38 cellular contexts compared by ENCODE assay signal in the genomic region with DNA sequence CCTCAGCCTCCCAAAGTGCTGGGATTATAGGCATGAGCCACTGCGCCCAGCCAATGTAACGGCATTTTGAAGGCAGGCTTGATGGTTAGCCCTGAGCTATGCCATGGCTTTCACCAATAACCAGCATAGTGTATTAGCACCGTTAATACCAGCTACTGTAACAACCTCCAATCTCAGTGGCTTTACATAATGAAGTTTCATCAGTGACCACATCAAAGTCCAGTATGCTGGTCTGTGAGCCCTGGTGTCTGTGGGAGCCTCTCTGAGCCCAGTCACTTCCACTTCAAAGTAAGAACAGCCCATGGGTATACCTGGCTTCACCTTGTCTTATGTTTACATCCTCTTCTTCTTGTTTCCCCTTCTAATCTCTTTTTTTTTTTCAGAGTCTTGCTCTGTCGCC. TPM values are rescaled to one million over a fixed set of nuclear protein-coding genes. Genes with fewer than 3 reads are reported as not detected.
"Had no signal": no experiment of that assay in that cellular context is flagged by ENCODE, and none has a peak within 500 bp of the region (broad histone marks: within the 10 kb centered on the region; RNA-seq: fewer than 3 reads in every experiment).

No MANE protein-coding gene starts in this region.

- H3K27ac Mint-ChIP-seq: activated CD4-positive, alpha-beta memory T cell treated with anti-CD3 and anti-CD28 coated beads, Interleukin-2, amount 10 ng/mL, durations not matched to agents 7 days and 5 days; activated CD4-positive, alpha-beta T cell treated with anti-CD3 and anti-CD28 coated beads, Interleukin-2, amount 10 ng/mL, durations not matched to agents 7 days and 5 days; activated naive CD8-positive, alpha-beta T cell treated with anti-CD3 and anti-CD28 coated beads for 36 hours; activated naive CD8-positive, alpha-beta T cell treated with anti-CD3 and anti-CD28 coated beads, Interleukin-2, amount 50 U/mL, for 24 hours; activated T-cell treated with anti-CD3 and anti-CD28 coated beads, Interleukin-2, amount 50 U/mL, for 24 hours; activated T-cell treated with anti-CD3 and anti-CD28 coated beads, Interleukin-2, amount 50 U/mL, for 72 hours; brain; dendritic cell treated with granulocyte-macrophage colony-stimulating factor and Interleukin-4, amounts not matched to agents 40 ng/mL and 50 ng/mL, for 4 days; T-helper 17 cell; T-helper 2 cell treated with Interferon-gamma antibody and Interleukin-4, amounts not matched to agents 5 μg/mL and 100 μg/mL, for 36 hours had no signal

- H3K27ac ChIP-seq: adrenal gland, breast epithelium, cardiac muscle cell, coronary artery, dorsolateral prefrontal cortex, esophagus muscularis mucosa, foreskin keratinocyte, gastrocnemius medialis, heart left ventricle, WERI-Rb-1 had no signal

- ATAC-seq: activated naive CD8-positive, alpha-beta T cell treated with anti-CD3 and anti-CD28 coated beads, Interleukin-2, amount 50 U/mL, for 24 hours; activated T-cell treated with anti-CD3 and anti-CD28 coated beads, Interleukin-2, amount 50 U/mL, for 72 hours; effector memory CD8-positive, alpha-beta T cell; foreskin keratinocyte; gastrocnemius medialis; heart left ventricle; T-helper 17 cell had no signal

- H3K9me3 Mint-ChIP-seq: activated CD4-positive, alpha-beta memory T cell treated with anti-CD3 and anti-CD28 coated beads, Interleukin-2, amount 10 ng/mL, durations not matched to agents 7 days and 5 days; activated CD4-positive, alpha-beta T cell treated with anti-CD3 and anti-CD28 coated beads, Interleukin-2, amount 10 ng/mL, durations not matched to agents 7 days and 5 days; activated naive CD8-positive, alpha-beta T cell treated with anti-CD3 and anti-CD28 coated beads for 36 hours; activated naive CD8-positive, alpha-beta T cell treated with anti-CD3 and anti-CD28 coated beads, Interleukin-2, amount 50 U/mL, for 24 hours; activated T-cell treated with anti-CD3 and anti-CD28 coated beads, Interleukin-2, amount 50 U/mL, for 24 hours; activated T-cell treated with anti-CD3 and anti-CD28 coated beads, Interleukin-2, amount 50 U/mL, for 72 hours; dendritic cell treated with granulocyte-macrophage colony-stimulating factor and Interleukin-4, amounts not matched to agents 40 ng/mL and 50 ng/mL, for 4 days; effector memory CD8-positive, alpha-beta T cell; T-helper 2 cell treated with Interferon-gamma antibody and Interleukin-4, amounts not matched to agents 5 μg/mL and 100 μg/mL, for 36 hours had no signal

- H3K4me3 ChIP-seq: adrenal gland, breast epithelium, cardiac muscle cell, coronary artery, dorsolateral prefrontal cortex, esophagus muscularis mucosa, gastrocnemius medialis, heart left ventricle had no signal

- H3K36me3 ChIP-seq: adrenal gland, breast epithelium, cardiac muscle cell, esophagus muscularis mucosa, gastrocnemius medialis, heart left ventricle, WERI-Rb-1 had no signal

- H3K4me1 ChIP-seq: adrenal gland, breast epithelium, esophagus muscularis mucosa, foreskin keratinocyte, gastrocnemius medialis, heart left ventricle had no signal

- H3K4me1 Mint-ChIP-seq: activated CD4-positive, alpha-beta memory T cell treated with anti-CD3 and anti-CD28 coated beads, Interleukin-2, amount 10 ng/mL, durations not matched to agents 7 days and 5 days; activated naive CD8-positive, alpha-beta T cell treated with anti-CD3 and anti-CD28 coated beads, Interleukin-2, amount 50 U/mL, for 24 hours; brain; T-helper 17 cell had no signal

- H3K9me3 ChIP-seq: adrenal gland, breast epithelium, esophagus muscularis mucosa, gastrocnemius medialis, heart left ventricle had no signal

- H3K36me3 Mint-ChIP-seq: activated naive CD8-positive, alpha-beta T cell treated with anti-CD3 and anti-CD28 coated beads for 36 hours; brain had no signal

- DNase-seq: activated CD4-positive, alpha-beta memory T cell treated with anti-CD3 and anti-CD28 coated beads, Interleukin-2, amount 10 ng/mL, durations not matched to agents 7 days and 5 days; activated CD4-positive, alpha-beta T cell treated with anti-CD3 and anti-CD28 coated beads for 1 hour; activated CD4-positive, alpha-beta T cell treated with anti-CD3 and anti-CD28 coated beads for 4 hours; activated CD4-positive, alpha-beta T cell treated with anti-CD3 and anti-CD28 coated beads, Interleukin-2, amount 10 ng/mL, durations not matched to agents 7 days and 5 days; activated CD4-positive, alpha-beta T cell treated with anti-CD3 and anti-CD28 coated beads, Interleukin-2, amount 50 U/mL, for 4 hours; activated CD4-positive, CD25-positive, alpha-beta regulatory T cell; activated CD8-positive, alpha-beta memory T cell treated with anti-CD3 and anti-CD28 coated beads, Interleukin-2, amount 50 U/mL, for 48 hours; activated gamma-delta T cell; activated naive CD4-positive, alpha-beta T cell treated with anti-CD3 and anti-CD28 coated beads, Interleukin-2, amount 50 U/mL, for 16 hours; activated naive CD4-positive, alpha-beta T cell treated with Interleukin-2 at 50 U/mL for 16 hours; activated naive CD8-positive, alpha-beta T cell treated with anti-CD3 and anti-CD28 coated beads for 36 hours; activated naive CD8-positive, alpha-beta T cell treated with anti-CD3 and anti-CD28 coated beads, Interleukin-2, amount 50 U/mL, for 24 hours; activated T-cell treated with anti-CD3 and anti-CD28 coated beads for 4 hours; activated T-cell treated with anti-CD3 and anti-CD28 coated beads, Interleukin-2, amount 50 U/mL, for 24 hours; activated T-cell treated with anti-CD3 and anti-CD28 coated beads, Interleukin-2, amount 50 U/mL, for 72 hours; adrenal gland; amygdala; aorta; central memory CD4-positive, alpha-beta T cell; dorsolateral prefrontal cortex; effector memory CD8-positive, alpha-beta T cell; erythroblast; foreskin keratinocyte; gastrocnemius medialis; glutamatergic neuron; SW 1271; T-helper 1 cell; T-helper 17 cell; T1000; WERI-Rb-1 had no signal

- H3K27me3 Mint-ChIP-seq: activated naive CD8-positive, alpha-beta T cell treated with anti-CD3 and anti-CD28 coated beads for 36 hours; activated naive CD8-positive, alpha-beta T cell treated with anti-CD3 and anti-CD28 coated beads, Interleukin-2, amount 50 U/mL, for 24 hours; activated T-cell treated with anti-CD3 and anti-CD28 coated beads, Interleukin-2, amount 50 U/mL, for 24 hours; T-helper 17 cell had no signal

- H3K27me3 ChIP-seq: adrenal gland, breast epithelium, cardiac muscle cell, dorsolateral prefrontal cortex, esophagus muscularis mucosa, foreskin keratinocyte, gastrocnemius medialis, heart left ventricle had no signal

- H3K4me3 Mint-ChIP-seq: activated CD4-positive, alpha-beta memory T cell treated with anti-CD3 and anti-CD28 coated beads, Interleukin-2, amount 10 ng/mL, durations not matched to agents 7 days and 5 days; activated CD4-positive, alpha-beta T cell treated with anti-CD3 and anti-CD28 coated beads, Interleukin-2, amount 10 ng/mL, durations not matched to agents 7 days and 5 days; activated naive CD8-positive, alpha-beta T cell treated with anti-CD3 and anti-CD28 coated beads for 36 hours; activated naive CD8-positive, alpha-beta T cell treated with anti-CD3 and anti-CD28 coated beads, Interleukin-2, amount 50 U/mL, for 24 hours; activated T-cell treated with anti-CD3 and anti-CD28 coated beads, Interleukin-2, amount 50 U/mL, for 24 hours; activated T-cell treated with anti-CD3 and anti-CD28 coated beads, Interleukin-2, amount 50 U/mL, for 72 hours; brain; dendritic cell treated with granulocyte-macrophage colony-stimulating factor and Interleukin-4, amounts not matched to agents 40 ng/mL and 50 ng/mL, for 4 days; effector memory CD8-positive, alpha-beta T cell; T-helper 17 cell; T-helper 2 cell treated with Interferon-gamma antibody and Interleukin-4, amounts not matched to agents 5 μg/mL and 100 μg/mL, for 36 hours had no signal

RNA-seq across cellular contexts. Expression of gene GRID2IP, which starts 14.4 kb away (rescaled TPM):
- total RNA-seq: esophagus muscularis mucosa had no signal
